ENCODE assay signal across 18 cellular contexts in the genomic region with DNA sequence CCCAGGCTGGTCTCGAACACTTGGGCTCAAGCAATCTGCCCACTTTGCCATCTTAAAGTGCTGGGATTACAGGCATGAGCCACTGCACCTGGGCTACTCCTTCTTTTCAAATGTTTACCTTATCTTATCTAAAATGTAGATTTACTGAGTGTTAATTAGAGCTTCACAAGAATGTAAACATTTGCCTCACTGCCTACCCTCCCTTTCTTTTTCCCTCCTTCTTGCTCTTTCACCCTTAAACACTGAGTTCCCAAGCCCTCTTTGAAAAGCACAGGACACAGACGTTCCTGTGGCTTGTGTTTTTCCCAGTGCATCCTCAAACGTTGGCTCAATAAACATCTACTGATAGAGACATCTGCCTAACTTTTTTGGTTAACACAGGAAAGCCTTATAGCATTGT. TPM values are rescaled to one million over a fixed set of nuclear protein-coding genes. Genes with fewer than 3 reads are reported as not detected.
DNase-seq lines count a peak whose midpoint lies in the region; ATAC-seq and TF ChIP-seq lines count a peak whose summit lies in the region.
"Had no signal": no experiment of that assay in that cellular context is flagged by ENCODE, and none has a peak within 500 bp of the region (broad histone marks: within the 10 kb centered on the region; RNA-seq: fewer than 3 reads in every experiment).

No MANE protein-coding gene starts in this region.

- no peak overlapping the region for H4K8ac ChIP-seq in mesenchymal stem cell (ENCODE audit: low read length)

- no peak overlapping the region for H4K91ac ChIP-seq in mesenchymal stem cell (ENCODE audit: low read length)

- no peak overlapping the region for H2BK12ac ChIP-seq in mesenchymal stem cell (ENCODE audit: low read length in 2 of 2)

- no peak for TF ChIP-seq POLR2A in esophagus muscularis mucosa (IDR thresholded peaks at IDR 0.05; ENCODE audit: low read depth)

- H2AFZ ChIP-seq in mesenchymal stem cell (ENCODE audit: low read depth, low read length), result no peak overlapping the region

- H2AK5ac ChIP-seq in mesenchymal stem cell (ENCODE audit: low read length, severe bottlenecking), result no peak overlapping the region

- no peak overlapping the region for H3K9ac ChIP-seq in mesenchymal stem cell (ENCODE audit: low read length)
- H3K9ac ChIP-seq: BLaER1 treated with 17β-estradiol and CSF1 and Interleukin-3, amounts not matched to agents 10 nM and 100 nM had no signal

- intact Hi-C loops in esophagus muscularis mucosa (cut with DNase I), result no loop called here

- peaks cover 6% of the 10 kb centered on the region for H3K36me3 Mint-ChIP-seq in nephron progenitor cell (ENCODE audit: low read depth)

- no peak overlapping the region for H3K4me3 Mint-ChIP-seq in nephron progenitor cell
- H3K4me3 Mint-ChIP-seq: B cell; CD8-positive, alpha-beta T cell; H9 had no signal

- no peak for TF ChIP-seq CTCF in esophagus muscularis mucosa (IDR thresholded peaks at IDR 0.05)
- TF ChIP-seq CTCF in nephron progenitor cell (IDR thresholded peaks at IDR 0.05), result no peak

- WGBS in esophagus muscularis mucosa, result 48% methylated on average over 3 of the region's 3 CpGs
- 15% methylated on average over 3 of the region's 3 CpGs for WGBS in mesenchymal stem cell

- no peak overlapping the region for H3K14ac ChIP-seq in mesenchymal stem cell (ENCODE audit: low read length in 2 of 2)

- H3K27me3 Mint-ChIP-seq in nephron progenitor cell (ENCODE audit: low read depth, poor library complexity), result no peaks in the 10 kb centered on the region
- H3K27me3 Mint-ChIP-seq: B cell had no signal

- H3K79me1 ChIP-seq in mesenchymal stem cell (replicated peaks; ENCODE audit: low read length, poor library complexity, severe bottlenecking), result no peaks in the 10 kb centered on the region

- TF ChIP-seq EP300 in esophagus muscularis mucosa (IDR thresholded peaks at IDR 0.05), result no peak

- peaks cover 15% of the 10 kb centered on the region for H3K4me1 Mint-ChIP-seq in nephron progenitor cell
- H3K4me1 Mint-ChIP-seq: B cell, H9 had no signal

- peaks cover 0 to 8% (median 0%) of the 10 kb centered on the region in 4 donors for H3K4me1 ChIP-seq in esophagus muscularis mucosa
- no peaks in the 10 kb centered on the region for H3K4me1 ChIP-seq in mesenchymal stem cell (ENCODE audit: control insufficient read depth, insufficient read depth, low read depth, low read length)

- H3K23ac ChIP-seq in mesenchymal stem cell (ENCODE audit: low read length in 2 of 2), result no peak overlapping the region

- H3K9me3 ChIP-seq in esophagus muscularis mucosa, result peaks cover 0 to 14% (median 4%) of the 10 kb centered on the region in 4 donors
- peaks cover 18% of the 10 kb centered on the region for H3K9me3 ChIP-seq in mesenchymal stem cell (ENCODE audit: control insufficient read depth, low read length)

- peaks cover 37% of the 10 kb centered on the region for H3K9me3 Mint-ChIP-seq in nephron progenitor cell

- H3K27ac Mint-ChIP-seq in nephron progenitor cell, result peak overlapping the region; percentile 96
- H3K27ac Mint-ChIP-seq: B cell; CD8-positive, alpha-beta T cell; H9 had no signal

- no peak overlapping the region for H3K4me2 ChIP-seq in mesenchymal stem cell (ENCODE audit: low read length, poor library complexity, severe bottlenecking)
- H3K4me2 ChIP-seq: BLaER1 treated with 17β-estradiol and CSF1 and Interleukin-3, amounts not matched to agents 10 nM and 100 nM had no signal

- H3K27ac ChIP-seq in esophagus muscularis mucosa (replicated peaks in 1 of 4), result no peak overlapping the region
- no peak overlapping the region for H3K27ac ChIP-seq in mesenchymal stem cell (ENCODE audit: low read length, poor library complexity, severe bottlenecking)
- H3K27ac ChIP-seq: BLaER1 treated with 17β-estradiol and CSF1 and Interleukin-3, amounts not matched to agents 10 nM and 100 nM had no signal

- no peak overlapping the region for H3K4ac ChIP-seq in mesenchymal stem cell (ENCODE audit: low read depth in 1 of 2, low read length in 2 of 2)

- ATAC-seq in GM18519 (IDR thresholded peaks at IDR 0.05; ENCODE audit: low FRiP score, unreplicated experiment) (no peak), GM19395 (IDR thresholded peaks at IDR 0.05; ENCODE audit: unreplicated experiment) (no peak)
- ATAC-seq: CD8-positive, alpha-beta T cell; HepG2 had no signal

- H3K27me3 ChIP-seq in esophagus muscularis mucosa (no peaks in the 10 kb centered on the region), mesenchymal stem cell (ENCODE audit: control insufficient read depth in 1 of 2, insufficient read depth in 1 of 2, low read length in 2 of 2) (no peaks in the 10 kb centered on the region)
- H3K27me3 ChIP-seq: BLaER1 treated with 17β-estradiol and CSF1 and Interleukin-3, amounts not matched to agents 10 nM and 100 nM had no signal

- no peak overlapping the region for H2BK5ac ChIP-seq in mesenchymal stem cell (ENCODE audit: low read depth, low read length, poor library complexity, severe bottlenecking)

- H3K18ac ChIP-seq in mesenchymal stem cell (ENCODE audit: low read depth in 1 of 2, low read length in 2 of 2), result no peak overlapping the region

- H2BK15ac ChIP-seq in mesenchymal stem cell (ENCODE audit: low read depth, poor library complexity, severe bottlenecking), result no peak overlapping the region

- DNase-seq in ELF-1 (ENCODE audit: low read depth, low spot score), result peak; percentile 6
- peak; percentile 34 for DNase-seq in esophagus muscularis mucosa (ENCODE audit: extremely low spot score)
- DNase-seq in mesenchymal stem cell, result peak; percentile 48
- DNase-seq in nephron progenitor cell, result no peak
- DNase-seq in HuH-7 (ENCODE audit: low spot score), result no peak
- no peak for DNase-seq in NCI-H526 treated with DMSO at 0.1 percent for 48 hours (lab: John Stamatoyannopoulos, UW)
- DNase-seq: 8988T; CD8-positive, alpha-beta T cell; GDM1; H9 had no signal

- no peak overlapping the region for H2BK120ac ChIP-seq in mesenchymal stem cell (ENCODE audit: low read depth, low read length)

- H3K36me3 ChIP-seq in esophagus muscularis mucosa, result no peaks in the 10 kb centered on the region
- H3K36me3 ChIP-seq in mesenchymal stem cell (ENCODE audit: control insufficient read depth in 1 of 2, insufficient read depth in 2 of 2, low read depth in 1 of 2, low read length in 2 of 2), result no peaks in the 10 kb centered on the region

- H3K4me3 ChIP-seq in esophagus muscularis mucosa, result no peak overlapping the region
- H3K4me3 ChIP-seq in mesenchymal stem cell (ENCODE audit: insufficient read depth in 1 of 2, low read depth in 1 of 2, low read length in 2 of 2), result no peak overlapping the region
- H3K4me3 ChIP-seq: BLaER1 treated with 17β-estradiol and CSF1 and Interleukin-3, amounts not matched to agents 10 nM and 100 nM had no signal

RNA-seq across cellular contexts. Expression of gene CYSLTR2, which starts 32.7 kb away (rescaled TPM):
- 1 to 10 TPM in 3 of 4 donors, under 1 TPM in 1; 0.83 to 4.2 (median 1.2) TPM for total RNA-seq in esophagus muscularis mucosa
- polyA plus RNA-seq in mesenchymal stem cell (2013, experiment 1 of 2), result 2.1 TPM
- 2.1 TPM for polyA plus RNA-seq in mesenchymal stem cell (2013, experiment 2 of 2)
- total RNA-seq: A673, B cell, H1, H9, HepG2 had no signal
- polyA plus RNA-seq: AG04450, H1, HepG2 had no signal

Comparison
In these comparisons a context has a peak if more than half of its experiments do, and no peak if none do; other contexts are left out.
1. DNase-seq: peak in ELF-1 (single experiment), esophagus muscularis mucosa (single experiment) and mesenchymal stem cell (single experiment); none in nephron progenitor cell (single experiment), HuH-7 (single experiment) and NCI-H526 treated with DMSO at 0.1 percent for 48 hours (single experiment).